Comparison of ENCODE assay signal across 20 cellular contexts in genomic region chr12:131917711-131918306, GRCh38.
"Had no signal": no experiment of that assay in that cellular context is flagged by ENCODE, and none has a peak within 500 bp of the region (broad histone marks: within the 10 kb centered on the region; RNA-seq: fewer than 3 reads in every experiment).

No MANE protein-coding gene starts in this region.

- DNase-seq: activated CD4-positive, alpha-beta T cell treated with anti-CD3 and anti-CD28 coated beads, Interleukin-2, amount 10 ng/mL, durations not matched to agents 7 days and 5 days; activated CD4-positive, CD25-positive, alpha-beta regulatory T cell treated with anti-CD3 and anti-CD28 coated beads, Interleukin-2, amount 50 U/mL, for 72 hours; activated CD8-positive, alpha-beta memory T cell treated with anti-CD3 and anti-CD28 coated beads, Interleukin-2, amount 10 ng/mL, durations not matched to agents 7 days and 5 days; activated CD8-positive, alpha-beta T cell treated with anti-CD3 and anti-CD28 coated beads for 36 hours; activated effector memory CD4-positive, alpha-beta T cell treated with anti-CD3 and anti-CD28 coated beads, Interleukin-2, amount 50 U/mL, for 16 hours; activated T-cell treated with anti-CD3 and anti-CD28 coated beads for 4 hours; aorta; effector CD4-positive, alpha-beta T cell; foreskin fibroblast; immature natural killer cell; stimulated activated CD4-positive, alpha-beta T cell treated with anti-CD3 and anti-CD28 coated beads, Interleukin-12 subunit alpha, Interleukin-12 subunit beta, amount 100 ng/mL, for 4 hours; stimulated activated CD4-positive, alpha-beta T cell treated with anti-CD3 and anti-CD28 coated beads, Interleukin-4, amount 100 ng/mL, for 4 hours had no signal

- H3K27ac ChIP-seq: left lung, neutrophil, pancreas, upper lobe of left lung, VCaP had no signal

- FAIRE-seq: pancreas had no signal

- H3K4me1 ChIP-seq: pancreas had no signal

- H3K27me3 ChIP-seq: left lung, neutrophil, pancreas, upper lobe of left lung had no signal

- ATAC-seq: activated CD8-positive, alpha-beta memory T cell treated with anti-CD3 and anti-CD28 coated beads, Interleukin-2, amount 10 ng/mL, durations not matched to agents 7 days and 5 days; activated CD8-positive, alpha-beta T cell treated with anti-CD3 and anti-CD28 coated beads for 36 hours; activated naive CD4-positive, alpha-beta T cell treated with anti-CD3 and anti-CD28 coated beads, Interleukin-2, amount 50 U/mL, for 72 hours; natural killer cell treated with Interleukin-12 subunit alpha and Interleukin-12 subunit beta and Interleukin-15 and Interleukin-18, amount 100 ng/mL, for 72 hours; pancreas; stimulated activated naive CD8-positive, alpha-beta T cell treated with anti-CD3 and anti-CD28 coated beads, Interleukin-15, Interleukin-2, amounts not matched to agents 100 U/mL and 50 U/mL, for 24 hours had no signal

- H3K4me3 ChIP-seq: left lung, pancreas, upper lobe of left lung had no signal

- H3K9me3 ChIP-seq: left lung, neutrophil, pancreas, upper lobe of left lung had no signal
